ENCODE assay signal across 8 cellular contexts in genomic region chr17:62653831-62654829, GRCh38. TPM values are rescaled to one million over a fixed set of nuclear protein-coding genes. Genes with fewer than 3 reads are reported as not detected.
DNase-seq lines count a peak whose midpoint lies in the region; ATAC-seq, FAIRE-seq and TF ChIP-seq lines count a peak whose summit lies in the region.

No MANE protein-coding gene starts in this region.

- H3K4me3 ChIP-seq in esophagus squamous epithelium (no peak overlapping the region), pancreas (no peak overlapping the region), OCI-LY7 (ENCODE audit: low read depth, low read length, poor library complexity, severe bottlenecking) (no peak overlapping the region)

- H3K36me3 ChIP-seq in esophagus squamous epithelium (peaks cover 0 to 5% (median 0%) of the 10 kb centered on the region in 3 donors), pancreas (no peaks in the 10 kb centered on the region), OCI-LY7 (ENCODE audit: insufficient read depth, low read length) (no peaks in the 10 kb centered on the region)

- POLR2A ChIA-PET in OCI-LY7 (lab: Charles Lee), result no interaction called here

- H4K20me1 ChIP-seq in OCI-LY7 (ENCODE audit: insufficient read depth, low read length), result no peaks in the 10 kb centered on the region

- WGBS in esophagus squamous epithelium, 2 donors, result 53 to 69% methylated on average over 12 of the region's 19 CpGs
- WGBS in pancreas, 2 donors, result 62 to 65% methylated on average over 19 of the region's 19 CpGs

- H3K27ac ChIP-seq in esophagus squamous epithelium (peak overlapping the region; percentile 24 to 84 (median 78)), pancreas (no peak overlapping the region), OCI-LY7 (ENCODE audit: low read depth, low read length, poor library complexity, severe bottlenecking) (no peak overlapping the region)

- H3K4me2 ChIP-seq in OCI-LY7 (ENCODE audit: low read length), result no peak overlapping the region

- no peak for TF ChIP-seq POLR2A in esophagus squamous epithelium (IDR thresholded peaks at IDR 0.05)

- FAIRE-seq in pancreas (lab: Jason Lieb, UNC), result no peak

- CTCF ChIA-PET in OCI-LY7 (lab: Charles Lee; ENCODE audit: unreplicated experiment), result no interaction called here

- H3K4me1 ChIP-seq in esophagus squamous epithelium (peaks cover 18 to 41% (median 27%) of the 10 kb centered on the region in 3 donors), pancreas (no peaks in the 10 kb centered on the region), OCI-LY7 (ENCODE audit: insufficient read depth, low read length, poor library complexity, severe bottlenecking) (no peaks in the 10 kb centered on the region)

- peak in 3 of 4 donors; percentile 8 to 31 (median 21) for ATAC-seq in pancreas
- no peak for ATAC-seq in GM21423 (IDR thresholded peaks at IDR 0.05; ENCODE audit: unreplicated experiment)
- ATAC-seq in HG02870 (IDR thresholded peaks at IDR 0.05; ENCODE audit: unreplicated experiment), result no peak

- DNase-seq in EH (ENCODE audit: low read depth), result peak; percentile 94
- peak; percentile 71 for DNase-seq in NCI-H2196 (lab: John Stamatoyannopoulos, UW; ENCODE audit: unreplicated experiment)
- no peak for DNase-seq in esophagus squamous epithelium (lab: John Stamatoyannopoulos, UW)
- peak in 2 of 6 donors; percentile 20 to 21 for DNase-seq in pancreas
- DNase-seq in OCI-LY7 (ENCODE audit: low spot score), result no peak
- DNase-seq in hippocampal formation (lab: John Stamatoyannopoulos, UW), result no peak

- intact Hi-C loops in esophagus squamous epithelium (cut with DNase I) (no loop called here), pancreas (cut with DNase I) (no loop called here), OCI-LY7 (cut with micrococcal nuclease; ENCODE audit: unreplicated experiment) (no loop called here)

- no peak overlapping the region for H2AFZ ChIP-seq in OCI-LY7 (ENCODE audit: low read length)

- no peak for TF ChIP-seq CTCF in esophagus squamous epithelium (IDR thresholded peaks at IDR 0.05)
- no peak for TF ChIP-seq CTCF in pancreas (IDR thresholded peaks at IDR 0.05)
- no peak for TF ChIP-seq CTCF in OCI-LY7 (conservative IDR thresholded peaks at IDR 0.05; ENCODE audit: low read length)

- no peaks in the 10 kb centered on the region for H3K27me3 ChIP-seq in esophagus squamous epithelium
- no peaks in the 10 kb centered on the region for H3K27me3 ChIP-seq in pancreas

- H3K79me2 ChIP-seq in OCI-LY7 (ENCODE audit: insufficient read depth, low read depth, low read length), result no peaks in the 10 kb centered on the region

- no peaks in the 10 kb centered on the region for H3K9me2 ChIP-seq in OCI-LY7 (ENCODE audit: insufficient read depth, low read length)

- no TSS peak for BruUV-seq in OCI-LY7 (replicated peaks; lab: Mats Ljungman, UMichigan)

- H3K9me3 ChIP-seq in esophagus squamous epithelium (no peaks in the 10 kb centered on the region), pancreas (no peaks in the 10 kb centered on the region), OCI-LY7 (ENCODE audit: low read length) (no peaks in the 10 kb centered on the region)

RNA-seq across cellular contexts. Expression of gene MRC2, which starts 26.7 kb away (rescaled TPM):
- 10 to 100 TPM; 38.8 to 64.7 (median 61.6) TPM for total RNA-seq in esophagus squamous epithelium
- 10 to 100 TPM in 2 of 6 donors, 1 to 10 TPM in 4; 1.6 to 25.4 (median 5.5) TPM for total RNA-seq in pancreas
- polyA plus RNA-seq in pancreas, result 1 to 10 TPM; 2.9 to 6.5 TPM
- 0.05 and 0.19 TPM in 2 replicates for total RNA-seq in OCI-LY7 (2014; rRNA removed; shearing (Covaris generic))
- 0.27 TPM in 1 of 2 replicates, not detected in the other for total RNA-seq in OCI-LY7 (2022)

Comparison
In these comparisons a context has a peak if more than half of its experiments do, and no peak if none do; other contexts are left out.
1. DNase-seq: peak in EH (single experiment) and NCI-H2196 (single experiment); none in esophagus squamous epithelium (single experiment), OCI-LY7 (single experiment) and hippocampal formation (0 of 2).
2. H3K27ac ChIP-seq: peak in esophagus squamous epithelium (4 of 4); none in pancreas (0 of 4) and OCI-LY7 (single experiment).
3. ATAC-seq: peak in pancreas (3 of 4); none in GM21423 (single experiment) and HG02870 (single experiment).